21 cellular contexts compared by ENCODE assay signal in genomic region chr10:58278274-58278961, GRCh38. TPM values are rescaled to one million over a fixed set of nuclear protein-coding genes. Genes with fewer than 3 reads are reported as not detected.
DNase-seq lines count a peak whose midpoint lies in the region; ATAC-seq, FAIRE-seq and TF ChIP-seq lines count a peak whose summit lies in the region.
"Had no signal": no experiment of that assay in that cellular context is flagged by ENCODE, and none has a peak within 500 bp of the region (broad histone marks: within the 10 kb centered on the region; RNA-seq: fewer than 3 reads in every experiment).

No MANE protein-coding gene starts in this region.

- H3K4me3 ChIP-seq in A549, result no peak overlapping the region
- H3K4me3 ChIP-seq in GM23338, result no peak overlapping the region
- H3K4me3 ChIP-seq in NB4 (ENCODE audit: low read depth, low read length), result no peak overlapping the region
- H3K4me3 ChIP-seq in HepG2 (replicated peaks in 1 of 3; ENCODE audit: insufficient read depth in 1 of 3, low read depth in 2 of 3, low read length in 3 of 3), result no peak overlapping the region

- H3K9me3 Mint-ChIP-seq in GM23338, result no peaks in the 10 kb centered on the region
- H3K9me3 Mint-ChIP-seq in effector memory CD8-positive, alpha-beta T cell, result no peaks in the 10 kb centered on the region
- H3K9me3 Mint-ChIP-seq: CD4-positive, CD25-positive, alpha-beta regulatory T cell had no signal

- no peaks in the 10 kb centered on the region for H3K9me2 ChIP-seq in GM23338 (ENCODE audit: insufficient read depth)

- peaks cover 25% of the 10 kb centered on the region for H3K4me1 Mint-ChIP-seq in GM23338
- peaks cover 6 to 20% of the 10 kb centered on the region in 2 donors for H3K4me1 Mint-ChIP-seq in effector memory CD8-positive, alpha-beta T cell (ENCODE audit: low read depth in 2 of 2)

- H3K27me3 ChIP-seq in GM23338 (ENCODE audit: insufficient read depth) (no peaks in the 10 kb centered on the region), HepG2 (ENCODE audit: control insufficient read depth in 1 of 2, insufficient read depth in 2 of 2, low read length in 2 of 2) (no peaks in the 10 kb centered on the region)

- TF ChIP-seq CTCF in A549 (IDR thresholded peaks at IDR 0.05) (no peak), GM23338 (conservative IDR thresholded peaks at IDR 0.05; ENCODE audit: low read depth in 2 of 2) (no peak), NB4 (IDR thresholded peaks at IDR 0.05; ENCODE audit: low read depth, low read length) (no peak), HepG2 (CRISPR knock-in tag; IDR thresholded peaks at IDR 0.05) (no peak)

- FAIRE-seq in A549 (lab: Jason Lieb, UNC) (no peak), HepG2 (lab: Jason Lieb, UNC) (no peak)
- FAIRE-seq: GM18507 had no signal

- in situ Hi-C loops in HepG2 (cut with HindIII; ENCODE audit: extremely low pct_ligation_motif_present, low pct_unique_long_range_greater_than_20kb), result no loop called here

- POLR2A ChIA-PET in A549 (lab: Yijun Ruan, JAX), result no interaction called here
- POLR2A ChIA-PET in HepG2 (lab: Yijun Ruan, JAX), result interaction anchor here (1.2 kb wide), 1 partner anchor 10 kb away, joined by 3 read pairs; the partner anchor contains the start of gene CISD1

- H3K36me3 ChIP-seq in GM23338 (ENCODE audit: insufficient read depth) (peaks cover 7% of the 10 kb centered on the region; the same call in 1 of the 2 replicates), HepG2 (replicated peaks in 1 of 2; ENCODE audit: control insufficient read depth in 1 of 2, insufficient read depth in 2 of 2, low read length in 2 of 2) (peaks cover 0 to 33% of the 10 kb centered on the region in 2 experiments; a peak in 4 of 5 replicates)

- H3K79me2 ChIP-seq in GM23338 (replicated peaks; ENCODE audit: insufficient read depth), result peaks cover 35% of the 10 kb centered on the region
- H3K79me2 ChIP-seq in HepG2 (ENCODE audit: insufficient read depth, low read length), result peaks cover 19% of the 10 kb centered on the region

- 0 out of 2 replicates have a peak overlapping the region, but pooled peaks have one; percentile 45 for H3K27ac Mint-ChIP-seq in GM23338
- no peak overlapping the region for H3K27ac Mint-ChIP-seq in effector memory CD8-positive, alpha-beta T cell
- H3K27ac Mint-ChIP-seq: CD4-positive, CD25-positive, alpha-beta regulatory T cell had no signal

- CTCF ChIA-PET in A549 (lab: Yijun Ruan, JAX), result interaction anchor here (1.3 to 3.7 kb wide), 3 partner anchors 13 to 101 kb away, joined by 5 to 17 read pairs (median 6); no protein-coding TSS in a partner anchor
- CTCF ChIA-PET in HepG2 (lab: Yijun Ruan, JAX; ENCODE audit: low intra/inter-chr PET ratio, low total read pairs), result no interaction called here

- TF ChIP-seq EP300 in A549 (IDR thresholded peaks at IDR 0.05) (no peak), HepG2 (IDR thresholded peaks at IDR 0.05; ENCODE audit: low read depth in 2 of 2, low read length in 2 of 2) (no peak), HepG2 (CRISPR knock-in tag; IDR thresholded peaks at IDR 0.05; ENCODE audit: borderline replicate concordance) (no peak)

- no peak for DNase-seq in A549 (ENCODE audit: low read depth in 1 of 2, low spot score in 1 of 2)
- no peak for DNase-seq in GM23338 (ENCODE audit: low spot score)
- DNase-seq in NB4 (ENCODE audit: low read depth), result peak; percentile 72
- no peak for DNase-seq in HepG2 (ENCODE audit: low spot score)
- no peak for DNase-seq in hepatic stellate cell (ENCODE audit: low spot score)
- no peak for DNase-seq in AG20443 (ENCODE audit: low spot score)
- DNase-seq in effector memory CD8-positive, alpha-beta T cell, result no peak
- DNase-seq: CD4-positive, CD25-positive, alpha-beta regulatory T cell; DMS79; GOT3; KG1; NCI-H1105; NCI-H146; NCI-H2029 treated with DMSO at 0.1 percent for 48 hours; NCI-H226; NCI-H510A treated with DMSO at 0.1 percent for 48 hours; NCI-H748 treated with DMSO at 0.1 percent for 48 hours; NK-92 treated with Interleukin-12 subunit alpha and Interleukin-12 subunit beta, amount 100 ng/mL, for 24 hours; SW 1271 had no signal

- peaks cover 47% of the 10 kb centered on the region for H3K4me1 ChIP-seq in A549
- peaks cover 4% of the 10 kb centered on the region; the same call in 1 of the 2 replicates for H3K4me1 ChIP-seq in GM23338 (ENCODE audit: insufficient read depth)
- H3K4me1 ChIP-seq in HepG2 (ENCODE audit: insufficient read depth, low read length), result peaks cover 19% of the 10 kb centered on the region

- TF ChIP-seq RAD21 in A549 (conservative IDR thresholded peaks at IDR 0.05 in 1 of 2, IDR thresholded peaks at IDR 0.05 in 1 of 2) (no peak), HepG2 (CRISPR knock-in tag; IDR thresholded peaks at IDR 0.05) (no peak)

- H3K4me2 ChIP-seq in A549 (no peak overlapping the region), GM23338 (no peak overlapping the region), HepG2 (ENCODE audit: low read depth, low read length) (no peak overlapping the region)

- no peak for ATAC-seq in A549
- ATAC-seq in GM23338, result no peak
- no peak for ATAC-seq in HepG2
- ATAC-seq in effector memory CD8-positive, alpha-beta T cell (replicated peaks), result no peak
- ATAC-seq: Panc1 had no signal

- H3K27me3 Mint-ChIP-seq in GM23338 (ENCODE audit: insufficient read depth, low read depth, poor library complexity), result peaks cover 3% of the 10 kb centered on the region
- no peaks in the 10 kb centered on the region for H3K27me3 Mint-ChIP-seq in effector memory CD8-positive, alpha-beta T cell
- H3K27me3 Mint-ChIP-seq: CD4-positive, CD25-positive, alpha-beta regulatory T cell had no signal

- BruUV-seq in HepG2 (replicated peaks; lab: Mats Ljungman, UMichigan), result no TSS peak

- H3K9me3 ChIP-seq in A549, result no peaks in the 10 kb centered on the region
- no peaks in the 10 kb centered on the region for H3K9me3 ChIP-seq in HepG2 (ENCODE audit: low read length)

- peaks cover 25% of the 10 kb centered on the region; the same call in 2 of the 3 replicates for H3K36me3 Mint-ChIP-seq in GM23338 (ENCODE audit: low read depth)
- peaks cover 8% of the 10 kb centered on the region for H3K36me3 Mint-ChIP-seq in effector memory CD8-positive, alpha-beta T cell (ENCODE audit: insufficient read depth)

- H3F3A ChIP-seq in GM23338 (replicated peaks; ENCODE audit: low read depth), result no peaks in the 10 kb centered on the region

- H4K20me1 ChIP-seq in GM23338 (replicated peaks; ENCODE audit: insufficient read depth) (no peaks in the 10 kb centered on the region; the same call in 1 of the 2 replicates), HepG2 (ENCODE audit: insufficient read depth, low read length) (no peaks in the 10 kb centered on the region)

- no peak overlapping the region for H3K9ac ChIP-seq in HepG2 (ENCODE audit: insufficient read depth, low read depth, low read length)

- H3K27ac ChIP-seq in A549 (no peak overlapping the region), GM23338 (ENCODE audit: low read depth) (no peak overlapping the region), HepG2 (ENCODE audit: extremely low read length, insufficient read depth, low read length) (no peak overlapping the region)

- H2AFZ ChIP-seq in GM23338, result no peak overlapping the region
- H2AFZ ChIP-seq in HepG2 (ENCODE audit: low read length), result no peak overlapping the region

- no peak overlapping the region for H3K4me3 Mint-ChIP-seq in GM23338
- H3K4me3 Mint-ChIP-seq in effector memory CD8-positive, alpha-beta T cell, result no peak overlapping the region
- H3K4me3 Mint-ChIP-seq: CD4-positive, CD25-positive, alpha-beta regulatory T cell had no signal

- intact Hi-C loops in HepG2 (cut with micrococcal nuclease; ENCODE audit: unreplicated experiment), result no loop called here

- TF ChIP-seq POLR2A in A549 (IDR thresholded peaks at IDR 0.05; ENCODE audit: low read length) (no peak), NB4 (IDR thresholded peaks at IDR 0.05; ENCODE audit: extremely low read depth, insufficient read length) (no peak), HepG2 (IDR thresholded peaks at IDR 0.05; ENCODE audit: insufficient read depth in 1 of 2, low read depth in 2 of 2, low read length in 2 of 2) (no peak)

- WGBS in A549 (ENCODE audit: missing lambda C conversion rate), result 96% methylated on average over 7 of the region's 7 CpGs
- WGBS in HepG2 (ENCODE audit: low lambda C conversion rate), result 93% methylated on average over 7 of the region's 7 CpGs

RNA-seq across cellular contexts. Expression of gene CISD1, which starts 9.5 kb away (rescaled TPM):
- polyA plus RNA-seq in A549 (2011; rRNA removed), result 102 and 111 TPM in 2 replicates
- 22.7 and 26.3 TPM in 2 replicates for polyA plus RNA-seq in A549 (2012; cell fraction: cytosol; rRNA removed)
- 5.6 and 7.2 TPM in 2 replicates for polyA plus RNA-seq in A549 (2012; cell fraction: nucleus; rRNA removed)
- polyA plus RNA-seq in A549 (2017; fragmentation: RNase III; extraction: RNeasy Plus Mini Kit Qiagen cat#74134 plus additional on column Dnase treatment), result 43.5 to 48.6 TPM (median 48.1 TPM) in 3 replicates
- 3.9 and 7.8 TPM in 2 replicates for polyA minus RNA-seq in A549 (2011; rRNA and poly(A)+ RNA removed)
- 19.9 and 21.2 TPM in 2 replicates for total RNA-seq in GM23338 (2014; rRNA removed; shearing (Covaris generic))
- polyA plus RNA-seq in GM23338 (2016; fragmentation: Nextera tagmentation; extraction: Ambion mirVana), result 82.5 and 99.9 TPM in 2 replicates
- 78.9 and 92.2 TPM in 2 replicates for total RNA-seq in HepG2 (2016; rRNA removed; fragmentation: Illumina TruSeq; extraction: Trizol)
- 24.2 and 29.9 TPM in 2 replicates for total RNA-seq in HepG2 (2016; cell fraction: cytosol; rRNA removed; fragmentation: Illumina TruSeq; extraction: Trizol; ENCODE audit: low read depth)
- total RNA-seq in HepG2 (2016; cell fraction: insoluble cytoplasmic fraction; rRNA removed; fragmentation: Illumina TruSeq; extraction: Trizol), result 81.7 and 106 TPM in 2 replicates
- total RNA-seq in HepG2 (2016; cell fraction: membrane; rRNA removed; fragmentation: Illumina TruSeq; extraction: Trizol), result 26.8 and 29.2 TPM in 2 replicates
- 48.4 and 50.8 TPM in 2 replicates for total RNA-seq in HepG2 (2016; cell fraction: nucleus; rRNA removed; fragmentation: Illumina TruSeq; extraction: Trizol)
- polyA plus RNA-seq in HepG2 (2011; rRNA removed), result 47.8 and 63.4 TPM in 2 replicates
- 18.1 and 27.8 TPM in 2 replicates for polyA plus RNA-seq in HepG2 (2011; cell fraction: cytosol; rRNA removed)
- polyA plus RNA-seq in HepG2 (2011; cell fraction: nucleus; rRNA removed), result 5.2 and 8.2 TPM in 2 replicates
- polyA plus RNA-seq in HepG2 (2012), result 33.9 and 47.1 TPM in 2 replicates
- polyA plus RNA-seq in HepG2 (2016; cell fraction: cytosol; fragmentation: Illumina TruSeq; extraction: Trizol; ENCODE audit: low read depth), result 24.3 and 28.0 TPM in 2 replicates
- 78.2 and 84.8 TPM in 2 replicates for polyA plus RNA-seq in HepG2 (2016; cell fraction: insoluble cytoplasmic fraction; fragmentation: Illumina TruSeq; extraction: Trizol; ENCODE audit: low read depth)
- polyA plus RNA-seq in HepG2 (2016; cell fraction: membrane; fragmentation: Illumina TruSeq; extraction: Trizol; ENCODE audit: low read depth), result 20.1 and 21.0 TPM in 2 replicates
- 62.1 and 66.2 TPM in 2 replicates for polyA plus RNA-seq in HepG2 (2016; cell fraction: nucleus; fragmentation: Illumina TruSeq; extraction: Trizol; ENCODE audit: insufficient read depth, low read depth)
- 7.0 and 10.3 TPM in 2 replicates for polyA minus RNA-seq in HepG2 (2011; rRNA and poly(A)+ RNA removed; ENCODE audit: low replicate concordance)
- 10.5 and 13.1 TPM in 2 replicates for polyA minus RNA-seq in HepG2 (2011; cell fraction: cytosol; rRNA and poly(A)+ RNA removed)
- 13.3 and 16.7 TPM in 2 replicates for polyA minus RNA-seq in HepG2 (2011; cell fraction: nucleus; rRNA and poly(A)+ RNA removed)

RNA-seq across cellular contexts. Expression of gene IPMK, which starts 10.7 kb away (rescaled TPM):
- polyA plus RNA-seq in A549 (2011; rRNA removed) (3.7 and 5.6 TPM in 2 replicates), A549 (2017; fragmentation: RNase III; extraction: RNeasy Plus Mini Kit Qiagen cat#74134 plus additional on column Dnase treatment) (2.9 to 3.2 TPM (median 3.0 TPM) in 3 replicates), GM23338 (2016; fragmentation: Nextera tagmentation; extraction: Ambion mirVana) (5.5 and 6.2 TPM in 2 replicates), HepG2 (2011; rRNA removed) (1.9 and 2.7 TPM in 2 replicates)
- 0.59 and 0.74 TPM in 2 replicates for polyA plus RNA-seq in A549 (2012; cell fraction: cytosol; rRNA removed)
- 0.37 and 0.65 TPM in 2 replicates for polyA plus RNA-seq in A549 (2012; cell fraction: nucleus; rRNA removed)
- polyA minus RNA-seq in A549 (2011; rRNA and poly(A)+ RNA removed), result 2.1 and 2.7 TPM in 2 replicates
- 17.6 and 17.8 TPM in 2 replicates for total RNA-seq in GM23338 (2014; rRNA removed; shearing (Covaris generic))
- total RNA-seq in HepG2 (2016; rRNA removed; fragmentation: Illumina TruSeq; extraction: Trizol), result 3.9 and 5.4 TPM in 2 replicates
- total RNA-seq in HepG2 (2016; cell fraction: cytosol; rRNA removed; fragmentation: Illumina TruSeq; extraction: Trizol; ENCODE audit: low read depth), result 0.44 and 0.51 TPM in 2 replicates
- 3.8 and 5.4 TPM in 2 replicates for total RNA-seq in HepG2 (2016; cell fraction: insoluble cytoplasmic fraction; rRNA removed; fragmentation: Illumina TruSeq; extraction: Trizol)
- total RNA-seq in HepG2 (2016; cell fraction: membrane; rRNA removed; fragmentation: Illumina TruSeq; extraction: Trizol), result 2.6 and 2.8 TPM in 2 replicates
- 3.9 and 4.0 TPM in 2 replicates for total RNA-seq in HepG2 (2016; cell fraction: nucleus; rRNA removed; fragmentation: Illumina TruSeq; extraction: Trizol)
- 0.94 and 1.5 TPM in 2 replicates for polyA plus RNA-seq in HepG2 (2011; cell fraction: cytosol; rRNA removed)
- 1.1 and 1.4 TPM in 2 replicates for polyA plus RNA-seq in HepG2 (2011; cell fraction: nucleus; rRNA removed)
- polyA plus RNA-seq in HepG2 (2012), result 4.4 and 4.5 TPM in 2 replicates
- 0.15 and 0.28 TPM in 2 replicates for polyA plus RNA-seq in HepG2 (2016; cell fraction: cytosol; fragmentation: Illumina TruSeq; extraction: Trizol; ENCODE audit: low read depth)
- polyA plus RNA-seq in HepG2 (2016; cell fraction: insoluble cytoplasmic fraction; fragmentation: Illumina TruSeq; extraction: Trizol; ENCODE audit: low read depth), result 5.5 and 5.6 TPM in 2 replicates
- polyA plus RNA-seq in HepG2 (2016; cell fraction: membrane; fragmentation: Illumina TruSeq; extraction: Trizol; ENCODE audit: low read depth), result 1.2 and 1.3 TPM in 2 replicates
- polyA plus RNA-seq in HepG2 (2016; cell fraction: nucleus; fragmentation: Illumina TruSeq; extraction: Trizol; ENCODE audit: insufficient read depth, low read depth), result 4.1 TPM in 2 replicates
- 1.8 and 2.6 TPM in 2 replicates for polyA minus RNA-seq in HepG2 (2011; rRNA and poly(A)+ RNA removed; ENCODE audit: low replicate concordance)
- 5.4 and 6.8 TPM in 2 replicates for polyA minus RNA-seq in HepG2 (2011; cell fraction: cytosol; rRNA and poly(A)+ RNA removed)
- polyA minus RNA-seq in HepG2 (2011; cell fraction: nucleus; rRNA and poly(A)+ RNA removed), result 11.6 and 14.8 TPM in 2 replicates

RNA-seq across cellular contexts. Expression of gene UBE2D1, which starts 56.4 kb away (rescaled TPM):
- polyA plus RNA-seq in A549 (2011; rRNA removed), result 35.1 and 40.5 TPM in 2 replicates
- 9.2 and 10.8 TPM in 2 replicates for polyA plus RNA-seq in A549 (2012; cell fraction: cytosol; rRNA removed)
- polyA plus RNA-seq in A549 (2012; cell fraction: nucleus; rRNA removed), result 5.5 and 6.3 TPM in 2 replicates
- polyA plus RNA-seq in A549 (2017; fragmentation: RNase III; extraction: RNeasy Plus Mini Kit Qiagen cat#74134 plus additional on column Dnase treatment), result 16.7 to 18.1 TPM (median 17.9 TPM) in 3 replicates
- polyA minus RNA-seq in A549 (2011; rRNA and poly(A)+ RNA removed), result 6.1 and 6.3 TPM in 2 replicates
- 39.5 and 43.3 TPM in 2 replicates for total RNA-seq in GM23338 (2014; rRNA removed; shearing (Covaris generic))
- 55.5 and 64.9 TPM in 2 replicates for polyA plus RNA-seq in GM23338 (2016; fragmentation: Nextera tagmentation; extraction: Ambion mirVana)
- total RNA-seq in HepG2 (2016; rRNA removed; fragmentation: Illumina TruSeq; extraction: Trizol), result 6.2 and 7.9 TPM in 2 replicates
- total RNA-seq in HepG2 (2016; cell fraction: cytosol; rRNA removed; fragmentation: Illumina TruSeq; extraction: Trizol; ENCODE audit: low read depth), result 1.6 and 2.3 TPM in 2 replicates
- 5.6 and 9.5 TPM in 2 replicates for total RNA-seq in HepG2 (2016; cell fraction: insoluble cytoplasmic fraction; rRNA removed; fragmentation: Illumina TruSeq; extraction: Trizol)
- 3.3 and 4.3 TPM in 2 replicates for total RNA-seq in HepG2 (2016; cell fraction: membrane; rRNA removed; fragmentation: Illumina TruSeq; extraction: Trizol)
- total RNA-seq in HepG2 (2016; cell fraction: nucleus; rRNA removed; fragmentation: Illumina TruSeq; extraction: Trizol), result 8.0 and 8.5 TPM in 2 replicates
- polyA plus RNA-seq in HepG2 (2011; rRNA removed), result 10.6 and 13.8 TPM in 2 replicates
- polyA plus RNA-seq in HepG2 (2011; cell fraction: cytosol; rRNA removed), result 4.9 and 7.8 TPM in 2 replicates
- polyA plus RNA-seq in HepG2 (2011; cell fraction: nucleus; rRNA removed), result 2.5 and 4.3 TPM in 2 replicates
- 8.3 and 12.5 TPM in 2 replicates for polyA plus RNA-seq in HepG2 (2012)
- polyA plus RNA-seq in HepG2 (2016; cell fraction: cytosol; fragmentation: Illumina TruSeq; extraction: Trizol; ENCODE audit: low read depth), result 2.8 and 3.8 TPM in 2 replicates
- polyA plus RNA-seq in HepG2 (2016; cell fraction: insoluble cytoplasmic fraction; fragmentation: Illumina TruSeq; extraction: Trizol; ENCODE audit: low read depth), result 28.9 and 31.5 TPM in 2 replicates
- 7.1 and 10.2 TPM in 2 replicates for polyA plus RNA-seq in HepG2 (2016; cell fraction: membrane; fragmentation: Illumina TruSeq; extraction: Trizol; ENCODE audit: low read depth)
- polyA plus RNA-seq in HepG2 (2016; cell fraction: nucleus; fragmentation: Illumina TruSeq; extraction: Trizol; ENCODE audit: insufficient read depth, low read depth), result 19.2 and 19.5 TPM in 2 replicates
- polyA minus RNA-seq in HepG2 (2011; rRNA and poly(A)+ RNA removed; ENCODE audit: low replicate concordance), result 2.9 and 3.6 TPM in 2 replicates
- 4.3 TPM in 2 replicates for polyA minus RNA-seq in HepG2 (2011; cell fraction: cytosol; rRNA and poly(A)+ RNA removed)
- 20.0 and 22.9 TPM in 2 replicates for polyA minus RNA-seq in HepG2 (2011; cell fraction: nucleus; rRNA and poly(A)+ RNA removed)

Comparison
In these comparisons a context has a peak if more than half of its experiments do, and no peak if none do; other contexts are left out.
1. Of the 38 proteins assayed by ChIP-seq in both HepG2 and A549: peak only in HepG2: none; only in A549: none; in both: CEBPB; in neither: 37.